21 cellular contexts compared by ENCODE assay signal in genomic region chr7:80440908-80441307, GRCh38.
DNase-seq lines count a peak whose midpoint lies in the region; ATAC-seq lines count a peak whose summit lies in the region.
"Had no signal": no experiment of that assay in that cellular context is flagged by ENCODE, and none has a peak within 500 bp of the region (broad histone marks: within the 10 kb centered on the region; RNA-seq: fewer than 3 reads in every experiment).

No MANE protein-coding gene starts in this region.

- H3K27me3 Mint-ChIP-seq in activated CD8-positive, alpha-beta T cell treated with anti-CD3 and anti-CD28 coated beads, Interleukin-2, amount 10 ng/mL, durations not matched to agents 7 days and 5 days (ENCODE audit: low read depth) = no peaks in the 10 kb centered on the region

- CTCF ChIA-PET in activated CD8-positive, alpha-beta T cell treated with anti-CD3 and anti-CD28 coated beads, Interleukin-2, amount 10 ng/mL, durations not matched to agents 7 days and 5 days (lab: Charles Lee) = no interaction called here

- no peaks in the 10 kb centered on the region for H3K36me3 Mint-ChIP-seq in activated CD8-positive, alpha-beta T cell treated with anti-CD3 and anti-CD28 coated beads, Interleukin-2, amount 10 ng/mL, durations not matched to agents 7 days and 5 days (ENCODE audit: low read depth)

- H3K4me3 Mint-ChIP-seq in activated CD8-positive, alpha-beta T cell treated with anti-CD3 and anti-CD28 coated beads, Interleukin-2, amount 10 ng/mL, durations not matched to agents 7 days and 5 days = no peak overlapping the region

- ATAC-seq in Right ventricle myocardium superior (ENCODE audit: poor library complexity) (peak; percentile 12), right cardiac atrium (no peak), GM21447 (IDR thresholded peaks at IDR 0.05; ENCODE audit: unreplicated experiment) (no peak)
- ATAC-seq in activated CD8-positive, alpha-beta T cell treated with anti-CD3 and anti-CD28 coated beads, Interleukin-2, amount 10 ng/mL, durations not matched to agents 7 days and 5 days = no peak
- ATAC-seq: left lobe of liver, mucosa of descending colon had no signal

- H3K27ac Mint-ChIP-seq in activated CD8-positive, alpha-beta T cell treated with anti-CD3 and anti-CD28 coated beads, Interleukin-2, amount 10 ng/mL, durations not matched to agents 7 days and 5 days = no peak overlapping the region

- intact Hi-C loops in Right ventricle myocardium superior (cut with DNase I) = no loop called here
- intact Hi-C loops in right cardiac atrium (cut with DNase I) = no loop called here

- DNase-seq in Right ventricle myocardium superior = no peak
- no peak for DNase-seq in right cardiac atrium
- peak; percentile 52 for DNase-seq in amniotic epithelial cell (ENCODE audit: low read depth)
- DNase-seq in fibroblast of the conjunctiva (ENCODE audit: low read depth) = peak; percentile 39
- no peak for DNase-seq in NCI-H2081 treated with DMSO at 0.1 percent for 48 hours (lab: John Stamatoyannopoulos, UW)
- DNase-seq in activated CD8-positive, alpha-beta T cell treated with anti-CD3 and anti-CD28 coated beads, Interleukin-2, amount 10 ng/mL, durations not matched to agents 7 days and 5 days = no peak
- DNase-seq in NCI-H2107 treated with DMSO at 0.1 percent for 48 hours (lab: John Stamatoyannopoulos, UW; ENCODE audit: unreplicated experiment) = no peak
- DNase-seq: activated CD4-positive, alpha-beta T cell treated with anti-CD3 and anti-CD28 coated beads, Interleukin-2, amount 50 U/mL, for 48 hours; amygdala; C1 segment of cervical spinal cord; cerebellar nuclear complex; effector memory CD4-positive, alpha-beta T cell; heart right ventricle; mucosa of descending colon; NCI-H1694; NCI-H82; retina had no signal

- POLR2A ChIA-PET in activated CD8-positive, alpha-beta T cell treated with anti-CD3 and anti-CD28 coated beads, Interleukin-2, amount 10 ng/mL, durations not matched to agents 7 days and 5 days (lab: Charles Lee) = no interaction called here

- H3K9me3 ChIP-seq in right cardiac atrium (ENCODE audit: control insufficient read depth, low read length) = no peaks in the 10 kb centered on the region
- H3K9me3 ChIP-seq: esophagus muscularis mucosa, mucosa of descending colon, SJSA1 had no signal

- H3K4me1 Mint-ChIP-seq in activated CD8-positive, alpha-beta T cell treated with anti-CD3 and anti-CD28 coated beads, Interleukin-2, amount 10 ng/mL, durations not matched to agents 7 days and 5 days (ENCODE audit: low read depth) = no peaks in the 10 kb centered on the region

- peaks cover 2% of the 10 kb centered on the region for H3K4me1 ChIP-seq in right cardiac atrium (ENCODE audit: control insufficient read depth, insufficient read depth, low read length)
- H3K4me1 ChIP-seq: SJSA1 had no signal

- H3K27ac ChIP-seq in right cardiac atrium (ENCODE audit: low read length) = no peak overlapping the region
- H3K27ac ChIP-seq: esophagus muscularis mucosa, SJSA1 had no signal

- 40% methylated on average over 1 of the region's 1 CpG for WGBS in right cardiac atrium

- H3K4me3 ChIP-seq in right cardiac atrium (ENCODE audit: low read length) = no peak overlapping the region
- H3K4me3 ChIP-seq: esophagus muscularis mucosa, heart right ventricle, mucosa of descending colon, SJSA1 had no signal

- no peaks in the 10 kb centered on the region for H3K27me3 ChIP-seq in right cardiac atrium (ENCODE audit: control insufficient read depth, insufficient read depth)
- H3K27me3 ChIP-seq: esophagus muscularis mucosa, heart right ventricle, SJSA1 had no signal

- H3K9me3 Mint-ChIP-seq in activated CD8-positive, alpha-beta T cell treated with anti-CD3 and anti-CD28 coated beads, Interleukin-2, amount 10 ng/mL, durations not matched to agents 7 days and 5 days (ENCODE audit: insufficient read depth) = no peaks in the 10 kb centered on the region

Comparison
In these comparisons a context has a peak if more than half of its experiments do, and no peak if none do; other contexts are left out.
1. DNase-seq: peak in amniotic epithelial cell (single experiment) and fibroblast of the conjunctiva (single experiment); none in Right ventricle myocardium superior (single experiment), right cardiac atrium (0 of 3), NCI-H2081 treated with DMSO at 0.1 percent for 48 hours (single experiment), activated CD8-positive, alpha-beta T cell treated with anti-CD3 and anti-CD28 coated beads, Interleukin-2, amount 10 ng/mL, durations not matched to agents 7 days and 5 days (single experiment) and NCI-H2107 treated with DMSO at 0.1 percent for 48 hours (single experiment).